21 cellular contexts compared by ENCODE assay signal in the genomic region with DNA sequence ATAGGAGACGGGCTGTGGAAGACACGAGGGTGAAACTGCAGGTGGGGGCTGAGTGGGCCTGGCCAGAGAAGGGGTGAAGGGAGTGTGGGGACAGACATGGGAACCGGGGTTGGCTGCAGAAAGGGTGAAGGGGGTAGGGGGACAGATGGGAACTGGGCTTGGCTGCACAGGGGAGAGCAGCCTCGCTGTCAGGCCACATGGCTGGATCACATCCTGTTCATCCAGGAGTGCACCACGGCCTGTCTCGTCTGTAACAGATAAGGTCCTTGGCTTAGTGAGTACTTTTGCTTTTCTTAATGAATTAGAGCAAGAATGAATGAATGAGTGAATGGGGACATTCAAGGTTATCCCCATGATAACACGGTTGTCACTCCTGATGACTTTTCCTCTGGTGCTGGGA. TPM values are rescaled to one million over a fixed set of nuclear protein-coding genes. Genes with fewer than 3 reads are reported as not detected.
A peak's percentile ranks its signal among the peaks of the same experiment; 100 is the strongest.
DNase-seq lines count a peak whose midpoint lies in the region; ATAC-seq and TF ChIP-seq lines count a peak whose summit lies in the region.
"Had no signal": no experiment of that assay in that cellular context is flagged by ENCODE, and none has a peak within 500 bp of the region (broad histone marks: within the 10 kb centered on the region; RNA-seq: fewer than 3 reads in every experiment).

No MANE protein-coding gene starts in this region.

- H3K27ac ChIP-seq in BLaER1 treated with 17β-estradiol and CSF1 and Interleukin-3, amounts not matched to agents 10 nM and 100 nM, result peak overlapping the region in 2 of 11 experiments; percentile 25 to 28; a peak in 1 of 22 replicates
- H3K27ac ChIP-seq in gastroesophageal sphincter (peak overlapping the region in 3 of 4 donors; percentile 50 to 77 (median 68)), smooth muscle cell (ENCODE audit: low read depth) (no peak overlapping the region)
- H3K27ac ChIP-seq: ovary, SK-N-MC had no signal

- H2AFZ ChIP-seq in smooth muscle cell (ENCODE audit: low read depth), result no peak overlapping the region

- peaks cover 19% of the 10 kb centered on the region for H3K36me3 Mint-ChIP-seq in WTC11
- H3K36me3 Mint-ChIP-seq: activated naive CD8-positive, alpha-beta T cell treated with anti-CD3 and anti-CD28 coated beads, Interleukin-2, amount 10 ng/mL, durations not matched to agents 7 days and 5 days; CD4-positive, CD25-positive, alpha-beta regulatory T cell had no signal

- H3K4me3 ChIP-seq in BLaER1 treated with 17β-estradiol and CSF1 and Interleukin-3, amounts not matched to agents 10 nM and 100 nM, result no peak overlapping the region
- H3K4me3 ChIP-seq in gastroesophageal sphincter (no peak overlapping the region), smooth muscle cell (no peak overlapping the region)
- H3K4me3 ChIP-seq: ovary, SK-N-MC had no signal

- DNase-seq in WTC11 (ENCODE audit: low spot score), result no peak
- no peak for DNase-seq in smooth muscle cell (lab: John Stamatoyannopoulos, UW; ENCODE audit: unreplicated experiment)
- no peak for DNase-seq in cortex of kidney (lab: John Stamatoyannopoulos, UW)
- DNase-seq in DMS114 treated with DMSO at 0.1 percent for 48 hours (lab: John Stamatoyannopoulos, UW; ENCODE audit: unreplicated experiment), result no peak
- no peak for DNase-seq in A172 (ENCODE audit: low spot score)
- no peak for DNase-seq in DMS153 (lab: John Stamatoyannopoulos, UW)
- DNase-seq: activated CD8-positive, alpha-beta memory T cell treated with anti-CD3 and anti-CD28 coated beads for 24 hours; activated naive CD8-positive, alpha-beta T cell treated with anti-CD3 and anti-CD28 coated beads, Interleukin-2, amount 10 ng/mL, durations not matched to agents 7 days and 5 days; CD4-positive, CD25-positive, alpha-beta regulatory T cell; DMS79 treated with DMSO at 0.1 percent for 48 hours; NCI-H1105 treated with DMSO at 0.1 percent for 48 hours; NCI-H2107; NCI-H526 treated with DMSO at 0.1 percent for 48 hours; ovary; T-helper 9 cell had no signal

- H3K36me3 ChIP-seq in BLaER1 treated with 17β-estradiol and CSF1 and Interleukin-3, amounts not matched to agents 10 nM and 100 nM, result peaks cover 0 to 51% (median 31%) of the 10 kb centered on the region in 11 experiments; a peak in 17 of 22 replicates
- H3K36me3 ChIP-seq in gastroesophageal sphincter (peaks cover 0 to 10% of the 10 kb centered on the region in 2 donors), smooth muscle cell (ENCODE audit: low read depth) (no peaks in the 10 kb centered on the region)
- H3K36me3 ChIP-seq: ovary had no signal

- peaks cover 0 to 34% (median 18%) of the 10 kb centered on the region in 11 experiments; a peak in 13 of 22 replicates for H4K20me1 ChIP-seq in BLaER1 treated with 17β-estradiol and CSF1 and Interleukin-3, amounts not matched to agents 10 nM and 100 nM
- H4K20me1 ChIP-seq in smooth muscle cell (ENCODE audit: low read depth), result peaks cover 42% of the 10 kb centered on the region

- ATAC-seq in WTC11 (no peak), gastroesophageal sphincter (no peak)
- ATAC-seq: left lobe of liver, sciatic nerve had no signal

- H3K79me2 ChIP-seq in smooth muscle cell (ENCODE audit: low read depth), result peaks cover 60% of the 10 kb centered on the region

- no peaks in the 10 kb centered on the region for H3K27me3 Mint-ChIP-seq in WTC11 (ENCODE audit: low read depth)
- H3K27me3 Mint-ChIP-seq: activated naive CD8-positive, alpha-beta T cell treated with anti-CD3 and anti-CD28 coated beads, Interleukin-2, amount 10 ng/mL, durations not matched to agents 7 days and 5 days had no signal

- peak overlapping the region in 8 of 11 experiments; percentile 4 to 42 (median 28); a peak in 11 of 22 replicates for H3K4me2 ChIP-seq in BLaER1 treated with 17β-estradiol and CSF1 and Interleukin-3, amounts not matched to agents 10 nM and 100 nM
- peak overlapping the region; percentile 60 for H3K4me2 ChIP-seq in smooth muscle cell

- TF ChIP-seq CTCF in WTC11 (IDR thresholded peaks at IDR 0.05) (no peak), gastroesophageal sphincter (IDR thresholded peaks at IDR 0.05) (no peak), smooth muscle cell (IDR thresholded peaks at IDR 0.05; ENCODE audit: borderline replicate concordance, insufficient read depth, poor library complexity, severe bottlenecking) (no peak)

- TF ChIP-seq EP300 in gastroesophageal sphincter (IDR thresholded peaks at IDR 0.05), result no peak

- CTCF ChIA-PET in WTC11 (lab: Charles Lee), result interaction anchor here (1.2 to 1.7 kb wide), 3 partner anchors 9 to 323 kb away, joined by 3 to 6 read pairs (median 3); no protein-coding TSS in a partner anchor

- 58 to 95% methylated on average over 5 to 7 of the region's 7 CpGs for WGBS in gastroesophageal sphincter (ENCODE audit: low coverage in 1 of 2), 2 donors
- WGBS in smooth muscle cell (ENCODE audit: low lambda C conversion rate), result 51% methylated on average over 7 of the region's 7 CpGs

- H3K9ac ChIP-seq in BLaER1 treated with 17β-estradiol and CSF1 and Interleukin-3, amounts not matched to agents 10 nM and 100 nM, result no peak overlapping the region
- no peak overlapping the region for H3K9ac ChIP-seq in smooth muscle cell (ENCODE audit: low read depth)

- H3K4me1 Mint-ChIP-seq in WTC11, result peaks cover 49% of the 10 kb centered on the region
- H3K4me1 Mint-ChIP-seq: activated naive CD8-positive, alpha-beta T cell treated with anti-CD3 and anti-CD28 coated beads, Interleukin-2, amount 10 ng/mL, durations not matched to agents 7 days and 5 days; CD4-positive, CD25-positive, alpha-beta regulatory T cell had no signal

- H3K27ac Mint-ChIP-seq in WTC11, result peak overlapping the region; percentile 17
- H3K27ac Mint-ChIP-seq: activated naive CD8-positive, alpha-beta T cell treated with anti-CD3 and anti-CD28 coated beads, Interleukin-2, amount 10 ng/mL, durations not matched to agents 7 days and 5 days; activated T-helper 1 cell treated with anti-CD3 and anti-CD28 coated beads, Interleukin-12 subunit alpha, Interleukin-12 subunit beta, Interleukin-2, Interleukin-4 antibody, amounts not matched to agents 30 ng/mL and 10 ng/mL and 1 ng/mL, durations not matched to agents 14 hours and 24 hours and 36 hours; CD4-positive, CD25-positive, alpha-beta regulatory T cell had no signal

- no peaks in the 10 kb centered on the region; a peak in 1 of 22 replicates for H3K27me3 ChIP-seq in BLaER1 treated with 17β-estradiol and CSF1 and Interleukin-3, amounts not matched to agents 10 nM and 100 nM
- H3K27me3 ChIP-seq in gastroesophageal sphincter, result peaks cover 23% of the 10 kb centered on the region
- no peaks in the 10 kb centered on the region for H3K27me3 ChIP-seq in smooth muscle cell (ENCODE audit: low read depth)
- H3K27me3 ChIP-seq: ovary had no signal

- POLR2A ChIA-PET in WTC11 (lab: Charles Lee), result interaction anchor here (1.3 kb wide), 1 partner anchor 13 kb away, joined by 3 read pairs; no protein-coding TSS in a partner anchor

- no peaks in the 10 kb centered on the region for H3K9me3 ChIP-seq in BLaER1 treated with 17β-estradiol and CSF1 and Interleukin-3, amounts not matched to agents 10 nM and 100 nM (replicated peaks in 1 of 11)
- H3K9me3 ChIP-seq in gastroesophageal sphincter, result no peaks in the 10 kb centered on the region
- H3K9me3 ChIP-seq in smooth muscle cell (replicated peaks; ENCODE audit: low read depth), result no peaks in the 10 kb centered on the region
- H3K9me3 ChIP-seq: ovary had no signal

- H3K9me3 Mint-ChIP-seq in WTC11, result no peaks in the 10 kb centered on the region
- H3K9me3 Mint-ChIP-seq: activated naive CD8-positive, alpha-beta T cell treated with anti-CD3 and anti-CD28 coated beads, Interleukin-2, amount 10 ng/mL, durations not matched to agents 7 days and 5 days; activated T-helper 1 cell treated with anti-CD3 and anti-CD28 coated beads, Interleukin-12 subunit alpha, Interleukin-12 subunit beta, Interleukin-2, Interleukin-4 antibody, amounts not matched to agents 30 ng/mL and 10 ng/mL and 1 ng/mL, durations not matched to agents 14 hours and 24 hours and 36 hours had no signal

- no peak for TF ChIP-seq POLR2A in gastroesophageal sphincter (IDR thresholded peaks at IDR 0.05)

- no peaks in the 10 kb centered on the region for H3F3A ChIP-seq in smooth muscle cell (ENCODE audit: low read depth)

- no peak overlapping the region for H3K4me3 Mint-ChIP-seq in WTC11
- H3K4me3 Mint-ChIP-seq: activated naive CD8-positive, alpha-beta T cell treated with anti-CD3 and anti-CD28 coated beads, Interleukin-2, amount 10 ng/mL, durations not matched to agents 7 days and 5 days; activated T-helper 1 cell treated with anti-CD3 and anti-CD28 coated beads, Interleukin-12 subunit alpha, Interleukin-12 subunit beta, Interleukin-2, Interleukin-4 antibody, amounts not matched to agents 30 ng/mL and 10 ng/mL and 1 ng/mL, durations not matched to agents 14 hours and 24 hours and 36 hours; CD4-positive, CD25-positive, alpha-beta regulatory T cell had no signal

- peaks cover 14 to 58% (median 48%) of the 10 kb centered on the region in 10 experiments for H3K4me1 ChIP-seq in BLaER1 treated with 17β-estradiol and CSF1 and Interleukin-3, amounts not matched to agents 10 nM and 100 nM
- H3K4me1 ChIP-seq in gastroesophageal sphincter (peaks cover 0 to 73% (median 4%) of the 10 kb centered on the region in 3 donors), smooth muscle cell (ENCODE audit: low read depth) (peaks cover 44% of the 10 kb centered on the region)

TF ChIP-seq in WTC11, 78 proteins besides CTCF, POLR2A, EP300 and RAD21 (continues in another document):
- TF ChIP-seq, protein P1, sequence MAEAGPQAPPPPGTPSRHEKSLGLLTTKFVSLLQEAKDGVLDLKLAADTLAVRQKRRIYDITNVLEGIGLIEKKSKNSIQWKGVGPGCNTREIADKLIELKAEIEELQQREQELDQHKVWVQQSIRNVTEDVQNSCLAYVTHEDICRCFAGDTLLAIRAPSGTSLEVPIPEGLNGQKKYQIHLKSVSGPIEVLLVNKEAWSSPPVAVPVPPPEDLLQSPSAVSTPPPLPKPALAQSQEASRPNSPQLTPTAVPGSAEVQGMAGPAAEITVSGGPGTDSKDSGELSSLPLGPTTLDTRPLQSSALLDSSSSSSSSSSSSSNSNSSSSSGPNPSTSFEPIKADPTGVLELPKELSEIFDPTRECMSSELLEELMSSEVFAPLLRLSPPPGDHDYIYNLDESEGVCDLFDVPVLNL (CRISPR knock-in tag; IDR thresholded peaks at IDR 0.05; ENCODE audit: borderline replicate concordance, low read depth), result no peak
- no peak for TF ChIP-seq KAT7 (CRISPR knock-in tag; IDR thresholded peaks at IDR 0.05; ENCODE audit: borderline replicate concordance)
- no peak for TF ChIP-seq CDX4 (CRISPR knock-in tag; IDR thresholded peaks at IDR 0.05; ENCODE audit: borderline replicate concordance)
- no peak for TF ChIP-seq CREM (CRISPR knock-in tag; IDR thresholded peaks at IDR 0.05)

RNA-seq across cellular contexts. Expression of gene FBLN1, which starts 13.5 kb away (rescaled TPM):
- total RNA-seq in WTC11 (2021) (183 to 219 TPM (median 217 TPM) in 3 replicates), gastroesophageal sphincter (100 to 1,000 TPM; 241 to 597 (median 382) TPM), smooth muscle cell (86.4 and 90.9 TPM in 2 replicates)
- polyA plus RNA-seq in smooth muscle cell, result 288 and 296 TPM in 2 replicates
- total RNA-seq in A172 (2014; rRNA removed; shearing (Covaris generic)), result 58.8 and 59.6 TPM in 2 replicates
- total RNA-seq: activated naive CD8-positive, alpha-beta T cell treated with anti-CD3 and anti-CD28 coated beads, Interleukin-2, amount 10 ng/mL, durations not matched to agents 7 days and 5 days; activated T-helper 1 cell treated with anti-CD3 and anti-CD28 coated beads, Interleukin-12 subunit alpha, Interleukin-12 subunit beta, Interleukin-2, Interleukin-4 antibody, amounts not matched to agents 30 ng/mL and 10 ng/mL and 1 ng/mL, durations not matched to agents 14 hours and 24 hours and 36 hours had no signal
- polyA plus RNA-seq: CD4-positive, CD25-positive, alpha-beta regulatory T cell had no signal
